In the genomic region with DNA sequence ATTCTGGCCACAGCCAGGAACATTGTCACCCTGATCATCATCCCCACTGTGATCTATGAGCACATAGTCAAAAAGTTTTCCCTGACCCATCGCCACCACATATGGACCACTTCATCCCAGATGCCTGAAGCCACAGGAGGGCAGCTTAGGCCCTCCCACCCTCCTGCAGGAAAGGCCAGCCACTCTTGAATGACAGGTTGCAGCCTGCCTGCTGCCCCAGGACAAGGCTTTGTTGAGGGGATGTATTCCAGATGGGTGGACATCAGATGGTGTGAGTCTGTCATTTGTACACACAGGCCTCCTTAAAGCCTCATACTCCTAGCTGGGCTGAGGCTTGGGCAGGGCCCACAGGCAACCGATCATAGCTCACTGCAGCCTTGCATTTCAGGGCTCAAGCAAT, we compare ENCODE assay signal across 33 cellular contexts. TPM values are rescaled to one million over a fixed set of nuclear protein-coding genes. Genes with fewer than 3 reads are reported as not detected.
"Had no signal": no experiment of that assay in that cellular context is flagged by ENCODE, and none has a peak within 500 bp of the region (broad histone marks: within the 10 kb centered on the region; RNA-seq: fewer than 3 reads in every experiment).

No MANE protein-coding gene starts in this region.

- H3K4me1 ChIP-seq: left ventricle myocardium inferior, right atrium auricular region, right lobe of liver, stomach, testis, transverse colon, upper lobe of left lung, vagina had no signal

- H3K4me3 ChIP-seq: left ventricle myocardium inferior, lung, ovary, right atrium auricular region, right lobe of liver, stomach, testis, thyroid gland, transverse colon, upper lobe of left lung, vagina had no signal

- H3K36me3 Mint-ChIP-seq: mesothelial cell of epicardium; natural killer cell; stimulated activated effector memory CD8-positive, alpha-beta T cell treated with anti-CD3 and anti-CD28 coated beads, Interleukin-12 subunit alpha, Interleukin-12 subunit beta, amount 100 ng/mL, for 72 hours had no signal

- H3K4me3 Mint-ChIP-seq: mesothelial cell of epicardium; natural killer cell; nephron progenitor cell; stimulated activated effector memory CD8-positive, alpha-beta T cell treated with anti-CD3 and anti-CD28 coated beads, Interleukin-12 subunit alpha, Interleukin-12 subunit beta, amount 100 ng/mL, for 72 hours had no signal

- H3K27ac ChIP-seq: left ventricle myocardium inferior, ovary, right atrium auricular region, right lobe of liver, stomach, testis, thyroid gland, transverse colon, upper lobe of left lung, vagina had no signal

- H3K27me3 ChIP-seq: ovary, right atrium auricular region, right lobe of liver, testis, thyroid gland, transverse colon, upper lobe of left lung, vagina had no signal

- H3K4me1 Mint-ChIP-seq: mesothelial cell of epicardium; naive B cell; stimulated activated effector memory CD8-positive, alpha-beta T cell treated with anti-CD3 and anti-CD28 coated beads, Interleukin-12 subunit alpha, Interleukin-12 subunit beta, amount 100 ng/mL, for 72 hours had no signal

- DNase-seq: hypothalamus; islet precursor cell; left ventricle myocardium inferior; mesendoderm; naive B cell; natural killer cell; nephron progenitor cell; ovary; right lobe of liver; stimulated activated CD4-positive, alpha-beta T cell treated with anti-CD3 and anti-CD28 coated beads, Interleukin-12 subunit alpha, Interleukin-12 subunit beta, amount 100 ng/mL, for 4 hours; stimulated activated CD4-positive, alpha-beta T cell treated with anti-CD3 and anti-CD28 coated beads, Interleukin-15, amount 100 ng/mL, for 24 hours; stimulated activated CD4-positive, alpha-beta T cell treated with anti-CD3 and anti-CD28 coated beads, Interleukin-2, amount 100 ng/mL, for 24 hours; stimulated activated CD4-positive, alpha-beta T cell treated with anti-CD3 and anti-CD28 coated beads, Interleukin-4, amount 100 ng/mL, for 1 hour; stimulated activated naive CD4-positive, alpha-beta T cell; stomach; testis; thyroid gland; transverse colon; upper lobe of left lung had no signal

- H3K9me3 Mint-ChIP-seq: stimulated activated effector memory CD8-positive, alpha-beta T cell treated with anti-CD3 and anti-CD28 coated beads, Interleukin-12 subunit alpha, Interleukin-12 subunit beta, amount 100 ng/mL, for 72 hours had no signal

- H3K9me3 ChIP-seq: ovary, right lobe of liver, testis, thyroid gland, transverse colon, upper lobe of left lung, vagina had no signal

- ATAC-seq: natural killer cell; stimulated activated effector memory CD8-positive, alpha-beta T cell treated with anti-CD3 and anti-CD28 coated beads, Interleukin-12 subunit alpha, Interleukin-12 subunit beta, amount 100 ng/mL, for 72 hours had no signal

- H3K36me3 ChIP-seq: left ventricle myocardium inferior, ovary, right atrium auricular region, right lobe of liver, stomach, thyroid gland, transverse colon, upper lobe of left lung, vagina had no signal

- H3K27ac Mint-ChIP-seq: mesothelial cell of epicardium; natural killer cell; nephron progenitor cell; progenitor cell of endocrine pancreas; stimulated activated effector memory CD8-positive, alpha-beta T cell treated with anti-CD3 and anti-CD28 coated beads, Interleukin-12 subunit alpha, Interleukin-12 subunit beta, amount 100 ng/mL, for 72 hours had no signal

RNA-seq across cellular contexts. Expression of a gene that starts 30.8 kb away (rescaled TPM):
- total RNA-seq: kidney epithelial cell, left ventricle myocardium inferior, lower leg skin, lung, mesothelial cell of epicardium, mononuclear cell, natural killer cell, omental fat pad, ovary, progenitor cell of endocrine pancreas, pulmonary artery endothelial cell, renal cortical epithelial cell, right atrium auricular region, right lobe of liver, skeletal muscle tissue, stomach, thyroid gland, transverse colon, upper lobe of left lung, urinary bladder, vagina had no signal
- polyA plus RNA-seq: lung, stomach, urinary bladder had no signal

RNA-seq across cellular contexts. Expression of a gene that starts 39.1 kb away (rescaled TPM):
- total RNA-seq: kidney epithelial cell, left ventricle myocardium inferior, lower leg skin, lung, mesothelial cell of epicardium, mononuclear cell, natural killer cell, omental fat pad, ovary, progenitor cell of endocrine pancreas, pulmonary artery endothelial cell, renal cortical epithelial cell, right atrium auricular region, right lobe of liver, skeletal muscle tissue, stomach, thyroid gland, transverse colon, upper lobe of left lung, urinary bladder, vagina had no signal
- polyA plus RNA-seq: lung, stomach, urinary bladder had no signal

RNA-seq across cellular contexts. Expression of a gene that starts 46.4 kb away (rescaled TPM):
- total RNA-seq: left ventricle myocardium inferior, mesothelial cell of epicardium, mononuclear cell, omental fat pad, progenitor cell of endocrine pancreas, pulmonary artery endothelial cell, renal cortical epithelial cell, right atrium auricular region, right lobe of liver, skeletal muscle tissue, stomach, thyroid gland, transverse colon, urinary bladder, vagina had no signal
